11 cellular contexts compared by ENCODE assay signal in the genomic region with DNA sequence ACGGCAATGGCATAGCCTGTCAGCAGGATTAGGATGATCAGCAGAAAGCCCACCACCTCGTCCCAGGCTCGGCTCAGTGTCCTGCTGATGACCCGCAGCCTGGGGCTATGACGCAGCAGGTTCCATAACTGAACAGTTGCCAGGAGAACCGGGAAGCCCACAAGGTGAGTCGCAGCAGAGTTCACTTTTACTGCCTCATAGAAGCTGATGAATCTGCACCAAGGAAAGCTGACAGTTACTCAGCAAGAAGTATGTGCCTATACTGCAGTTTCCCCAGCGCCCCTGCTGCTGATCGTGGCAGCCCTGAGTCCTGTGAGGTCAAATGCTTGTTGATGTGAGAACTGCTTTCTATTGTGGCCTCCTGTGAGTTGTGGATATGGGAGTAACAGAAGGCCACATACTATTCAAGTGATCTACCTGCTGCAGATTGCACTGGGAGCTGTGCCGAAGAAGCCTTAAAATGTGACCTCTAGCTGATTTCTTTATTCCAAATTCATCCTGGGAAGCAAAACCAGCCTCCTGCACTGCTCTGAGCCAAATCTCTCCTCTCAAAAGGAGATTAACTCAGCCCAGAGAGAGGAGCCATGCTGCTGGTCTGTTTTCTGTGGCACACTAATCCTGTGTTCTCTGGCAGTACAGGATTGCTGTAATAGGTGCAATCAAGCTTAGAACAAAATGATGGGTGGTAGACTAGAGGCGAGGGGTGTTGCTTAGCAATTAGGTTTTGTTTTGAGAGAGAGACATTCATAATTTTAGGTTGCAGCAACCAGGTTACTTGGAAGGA. TPM values are rescaled to one million over a fixed set of nuclear protein-coding genes. Genes with fewer than 3 reads are reported as not detected.
DNase-seq lines count a peak whose midpoint lies in the region; ATAC-seq and TF ChIP-seq lines count a peak whose summit lies in the region.
"Had no signal": no experiment of that assay in that cellular context is flagged by ENCODE, and none has a peak within 500 bp of the region (broad histone marks: within the 10 kb centered on the region; RNA-seq: fewer than 3 reads in every experiment).

No MANE protein-coding gene starts in this region.

- intact Hi-C loops in left cardiac atrium (cut with DNase I) (no loop called here), stomach (cut with DNase I; ENCODE audit: low total_unique reads) (no loop called here)

- H3K4me3 ChIP-seq in cardiac muscle cell = no peak overlapping the region
- no peak overlapping the region for H3K4me3 ChIP-seq in hepatocyte
- H3K4me3 ChIP-seq in stomach = no peak overlapping the region
- H3K4me3 ChIP-seq: BLaER1 had no signal

- TF ChIP-seq CTCF in cardiac muscle cell (IDR thresholded peaks at IDR 0.05; ENCODE audit: low read depth, low read length) (no peak), hepatocyte (IDR thresholded peaks at IDR 0.05; ENCODE audit: poor library complexity) (no peak), stomach (IDR thresholded peaks at IDR 0.05) (no peak)

- H3K9me3 ChIP-seq in cardiac muscle cell (ENCODE audit: low read depth) (no peaks in the 10 kb centered on the region), hepatocyte (ENCODE audit: low read depth) (no peaks in the 10 kb centered on the region), stomach (no peaks in the 10 kb centered on the region)

- H3K4me1 Mint-ChIP-seq in activated T-helper 17 cell treated with anti-CD3 and anti-CD28 coated beads, Interleukin-2, amount 50 U/mL, for 72 hours = no peaks in the 10 kb centered on the region

- no peak for ATAC-seq in left cardiac atrium
- ATAC-seq in activated T-helper 17 cell treated with anti-CD3 and anti-CD28 coated beads, Interleukin-2, amount 50 U/mL, for 72 hours (replicated peaks) = peak; percentile 60

- H3K27me3 Mint-ChIP-seq in activated T-helper 17 cell treated with anti-CD3 and anti-CD28 coated beads, Interleukin-2, amount 50 U/mL, for 72 hours = no peaks in the 10 kb centered on the region

- H3K4me2 ChIP-seq in hepatocyte = no peak overlapping the region
- H3K4me2 ChIP-seq: BLaER1 had no signal

- H3K9me3 Mint-ChIP-seq in activated T-helper 17 cell treated with anti-CD3 and anti-CD28 coated beads, Interleukin-2, amount 50 U/mL, for 72 hours = no peaks in the 10 kb centered on the region

- H3K27me3 ChIP-seq in cardiac muscle cell (no peaks in the 10 kb centered on the region), hepatocyte (no peaks in the 10 kb centered on the region), stomach (no peaks in the 10 kb centered on the region)
- H3K27me3 ChIP-seq: BLaER1 had no signal

- peaks cover 35% of the 10 kb centered on the region for H3K79me2 ChIP-seq in hepatocyte

- no peak overlapping the region for H2AFZ ChIP-seq in hepatocyte

- H3K4me1 ChIP-seq in cardiac muscle cell (ENCODE audit: low read depth) (peaks cover 40% of the 10 kb centered on the region), hepatocyte (ENCODE audit: insufficient read depth) (peaks cover 20% of the 10 kb centered on the region), stomach (peaks cover 4 to 44% (median 21%) of the 10 kb centered on the region in 4 donors)
- H3K4me1 ChIP-seq: BLaER1 had no signal

- peaks cover 14% of the 10 kb centered on the region for H3K36me3 ChIP-seq in cardiac muscle cell
- peaks cover 3% of the 10 kb centered on the region for H3K36me3 ChIP-seq in hepatocyte (replicated peaks; ENCODE audit: insufficient read depth, low read depth)
- H3K36me3 ChIP-seq in stomach = peaks cover 0 to 55% (median 38%) of the 10 kb centered on the region in 4 donors

- no peak for TF ChIP-seq POLR2A in stomach (IDR thresholded peaks at IDR 0.05)

- no peak for DNase-seq in cardiac muscle cell (ENCODE audit: low read depth in 1 of 2, low spot score in 1 of 2)
- no peak for DNase-seq in left cardiac atrium
- DNase-seq in hepatocyte (ENCODE audit: low spot score) = peak; percentile 32
- DNase-seq in stomach = no peak
- DNase-seq in NOMO-1 treated with DMSO at 0.1 percent for 48 hours (lab: John Stamatoyannopoulos, UW; ENCODE audit: unreplicated experiment) = no peak
- no peak for DNase-seq in T1000 (lab: John Stamatoyannopoulos, UW)
- DNase-seq in activated CD8-positive, alpha-beta memory T cell treated with anti-CD3 and anti-CD28 coated beads for 24 hours = no peak
- DNase-seq: NCI-H2081; stimulated activated CD4-positive, alpha-beta T cell treated with anti-CD3 and anti-CD28 coated beads, Interleukin-12 subunit alpha, Interleukin-12 subunit beta, amount 100 ng/mL, for 4 hours had no signal

- peaks cover 62% of the 10 kb centered on the region for H3K36me3 Mint-ChIP-seq in activated T-helper 17 cell treated with anti-CD3 and anti-CD28 coated beads, Interleukin-2, amount 50 U/mL, for 72 hours (ENCODE audit: low read depth)

- TF ChIP-seq EP300 in stomach (IDR thresholded peaks at IDR 0.05) = no peak

- 76% methylated on average over 11 of the region's 11 CpGs for WGBS in hepatocyte (ENCODE audit: low lambda C conversion rate, missing lambda C conversion rate)
- WGBS in stomach, 5 donors = 74 to 86% (median 81%) methylated on average over 11 of the region's 11 CpGs

- no peak overlapping the region for H3K4me3 Mint-ChIP-seq in activated T-helper 17 cell treated with anti-CD3 and anti-CD28 coated beads, Interleukin-2, amount 50 U/mL, for 72 hours

- peaks cover 39% of the 10 kb centered on the region for H4K20me1 ChIP-seq in hepatocyte (ENCODE audit: insufficient read depth, poor library complexity, severe bottlenecking)

- H3K27ac Mint-ChIP-seq in activated T-helper 17 cell treated with anti-CD3 and anti-CD28 coated beads, Interleukin-2, amount 50 U/mL, for 72 hours = no peak overlapping the region

- H3K9me2 ChIP-seq in hepatocyte (replicated peaks; ENCODE audit: insufficient read depth) = no peaks in the 10 kb centered on the region

- H3K27ac ChIP-seq in cardiac muscle cell = peak overlapping the region; percentile 77
- no peak overlapping the region for H3K27ac ChIP-seq in hepatocyte
- peak overlapping the region in 3 of 5 donors; percentile 2 to 71 (median 4) for H3K27ac ChIP-seq in stomach
- H3K27ac ChIP-seq: BLaER1 had no signal

RNA-seq across cellular contexts. Expression of a gene that starts 38.8 kb away (rescaled TPM):
- total RNA-seq in cardiac muscle cell (180 and 248 TPM in 2 replicates), left cardiac atrium (100 to 1,000 TPM; 117 to 138 TPM), hepatocyte (216 and 240 TPM in 2 replicates), stomach (100 to 1,000 TPM; 159 to 270 (median 222) TPM)
- polyA plus RNA-seq in cardiac muscle cell (164 and 227 TPM in 2 replicates), hepatocyte (144 and 172 TPM in 2 replicates), stomach (100 to 1,000 TPM in 1 of 3 donors, 10 to 100 TPM in 2; 76.0 to 141 (median 83.9) TPM)
- total RNA-seq in activated T-helper 17 cell treated with anti-CD3 and anti-CD28 coated beads, Interleukin-2, amount 50 U/mL, for 72 hours = 100 to 1,000 TPM; 159 to 217 TPM

RNA-seq across cellular contexts. Expression of a gene that starts 50.1 kb away (rescaled TPM):
- total RNA-seq in cardiac muscle cell (24.9 and 25.1 TPM in 2 replicates), left cardiac atrium (1 to 10 TPM; 3.6 to 5.7 TPM), hepatocyte (12.7 and 13.5 TPM in 2 replicates), stomach (100 to 1,000 TPM in 1 of 5 donors, 1 to 10 TPM in 3, under 1 TPM in 1; 0.45 to 240 (median 5.8) TPM)
- polyA plus RNA-seq in cardiac muscle cell (19.6 and 28.7 TPM in 2 replicates), hepatocyte (20.6 and 24.4 TPM in 2 replicates), stomach (1 to 10 TPM; 3.5 to 5.3 (median 5.2) TPM)
- total RNA-seq in activated T-helper 17 cell treated with anti-CD3 and anti-CD28 coated beads, Interleukin-2, amount 50 U/mL, for 72 hours = 10 to 100 TPM in 1 of 2 donors, 1 to 10 TPM in 1; 6.3 to 12.2 TPM
